ENCODE assay signal across 22 cellular contexts in genomic region chr4:134539729-134540231, GRCh38.
"Had no signal": no experiment of that assay in that cellular context is flagged by ENCODE, and none has a peak within 500 bp of the region (broad histone marks: within the 10 kb centered on the region; RNA-seq: fewer than 3 reads in every experiment).

No MANE protein-coding gene starts in this region.

- H3K27ac ChIP-seq: epithelial cell of prostate, esophagus muscularis mucosa, gastrocnemius medialis, heart right ventricle, psoas muscle, skin epidermis, suprapubic skin, thyroid gland, upper lobe of left lung, uterus had no signal

- H3K4me1 Mint-ChIP-seq: naive thymus-derived CD4-positive, alpha-beta T cell; nephron progenitor cell had no signal

- H3K27me3 Mint-ChIP-seq: dendritic cell treated with granulocyte-macrophage colony-stimulating factor and Interleukin-4, amounts not matched to agents 40 ng/mL and 50 ng/mL, for 4 days; effector memory CD8-positive, alpha-beta T cell; naive thymus-derived CD4-positive, alpha-beta T cell had no signal

- H3K36me3 ChIP-seq: esophagus muscularis mucosa, gastrocnemius medialis, heart right ventricle, suprapubic skin, thyroid gland, upper lobe of left lung, uterus had no signal

- H3K9me3 Mint-ChIP-seq: dendritic cell treated with granulocyte-macrophage colony-stimulating factor and Interleukin-4, amounts not matched to agents 40 ng/mL and 50 ng/mL, for 4 days; nephron progenitor cell had no signal

- H3K27ac Mint-ChIP-seq: dendritic cell treated with granulocyte-macrophage colony-stimulating factor and Interleukin-4, amounts not matched to agents 40 ng/mL and 50 ng/mL, for 4 days; effector memory CD8-positive, alpha-beta T cell; naive thymus-derived CD4-positive, alpha-beta T cell; nephron progenitor cell had no signal

- H3K4me1 ChIP-seq: heart right ventricle, psoas muscle, suprapubic skin, upper lobe of left lung, uterus had no signal

- H3K27me3 ChIP-seq: esophagus muscularis mucosa, gastrocnemius medialis, heart right ventricle, suprapubic skin, thyroid gland, upper lobe of left lung, uterus had no signal

- H3K4me3 Mint-ChIP-seq: dendritic cell treated with granulocyte-macrophage colony-stimulating factor and Interleukin-4, amounts not matched to agents 40 ng/mL and 50 ng/mL, for 4 days; effector memory CD8-positive, alpha-beta T cell; naive thymus-derived CD4-positive, alpha-beta T cell; nephron progenitor cell had no signal

- H3K36me3 Mint-ChIP-seq: naive thymus-derived CD4-positive, alpha-beta T cell had no signal

- H3K9me3 ChIP-seq: esophagus muscularis mucosa, gastrocnemius medialis, heart right ventricle, psoas muscle, suprapubic skin, thyroid gland, upper lobe of left lung, uterus had no signal

- DNase-seq: effector memory CD8-positive, alpha-beta T cell; gastrocnemius medialis; heart right ventricle; hypothalamus; islet precursor cell; mammary epithelial cell; naive thymus-derived CD4-positive, alpha-beta T cell; nephron progenitor cell; psoas muscle; retina; stimulated activated CD4-positive, alpha-beta T cell treated with anti-CD3 and anti-CD28 coated beads, Interleukin-12 subunit alpha, Interleukin-12 subunit beta, amount 100 ng/mL, for 4 hours; stimulated activated naive CD8-positive, alpha-beta T cell treated with anti-CD3 and anti-CD28 coated beads, Interleukin-15, Interleukin-2, amounts not matched to agents 100 U/mL and 50 U/mL, for 24 hours; thyroid gland; upper lobe of left lung; uterus had no signal

- H3K4me3 ChIP-seq: esophagus muscularis mucosa, gastrocnemius medialis, heart right ventricle, psoas muscle, skin epidermis, suprapubic skin, thyroid gland, upper lobe of left lung, uterus had no signal

- ATAC-seq: effector memory CD8-positive, alpha-beta T cell; gastrocnemius medialis; heart right ventricle; left lobe of liver; naive thymus-derived CD4-positive, alpha-beta T cell; psoas muscle; sciatic nerve; stimulated activated naive CD8-positive, alpha-beta T cell treated with anti-CD3 and anti-CD28 coated beads, Interleukin-15, Interleukin-2, amounts not matched to agents 100 U/mL and 50 U/mL, for 24 hours had no signal
